15 cellular contexts compared by ENCODE assay signal in genomic region chr13:112759053-112759452, GRCh38.
"Had no signal": no experiment of that assay in that cellular context is flagged by ENCODE, and none has a peak within 500 bp of the region (broad histone marks: within the 10 kb centered on the region; RNA-seq: fewer than 3 reads in every experiment).

No MANE protein-coding gene starts in this region.

- H3K27ac ChIP-seq: esophagus muscularis mucosa, lower lobe of right lung, ovary, right lobe of liver had no signal

- FAIRE-seq: endometrium had no signal

- H3K9me3 Mint-ChIP-seq: neural crest cell had no signal

- H3K27ac Mint-ChIP-seq: mesothelial cell of epicardium had no signal

- H3K9me3 ChIP-seq: esophagus muscularis mucosa, lower lobe of right lung, ovary, right lobe of liver had no signal

- DNase-seq: activated CD4-positive, alpha-beta T cell treated with anti-CD3 and anti-CD28 coated beads, Interleukin-2, amount 50 U/mL, for 4 hours; activated naive CD4-positive, alpha-beta T cell treated with anti-CD3 and anti-CD28 coated beads, Interleukin-2, amount 50 U/mL, for 16 hours; left colon; lower lobe of right lung; ovary; stimulated activated naive CD8-positive, alpha-beta T cell treated with anti-CD3 and anti-CD28 coated beads, Interleukin-15, Interleukin-2, amounts not matched to agents 100 U/mL and 50 U/mL, for 24 hours; T-helper 2 cell; trophoblast cell had no signal

- H3K4me3 Mint-ChIP-seq: mesothelial cell of epicardium, neural crest cell had no signal

- H3K4me2 ChIP-seq: smooth muscle cell had no signal

- H3K4me3 ChIP-seq: esophagus muscularis mucosa, lower lobe of right lung, ovary, right lobe of liver, smooth muscle cell had no signal

- H3K36me3 ChIP-seq: ovary, right lobe of liver had no signal

- ATAC-seq: activated CD4-positive, CD25-positive, alpha-beta regulatory T cell treated with anti-CD3 and anti-CD28 coated beads, Interleukin-2, amount 50 U/mL, for 24 hours; left colon; lower lobe of right lung; right lobe of liver; stimulated activated naive CD8-positive, alpha-beta T cell treated with anti-CD3 and anti-CD28 coated beads, Interleukin-15, Interleukin-2, amounts not matched to agents 100 U/mL and 50 U/mL, for 24 hours had no signal

- H3K27me3 ChIP-seq: esophagus muscularis mucosa, ovary, right lobe of liver had no signal
